In genomic region chr5:139676951-139677367, GRCh38 we compare ENCODE assay signal across 1 cellular context.
TF ChIP-seq lines count a peak whose summit lies in the region.

No MANE protein-coding gene starts in this region.

TF ChIP-seq in IMR-90, 13 proteins besides CTCF, POLR2A, EP300 and RAD21 (continued from another document):
- TF ChIP-seq MXI1 (IDR thresholded peaks at IDR 0.05; ENCODE audit: borderline replicate concordance, low read depth, low read length) (no peak), BHLHE40 (IDR thresholded peaks at IDR 0.05; ENCODE audit: low read depth, low read length) (no peak), CHD1 (IDR thresholded peaks at IDR 0.05; ENCODE audit: low read depth, low read length) (no peak), NFE2L2 (IDR thresholded peaks at IDR 0.05; ENCODE audit: low read depth, low read length) (no peak), RFX5 (IDR thresholded peaks at IDR 0.05; ENCODE audit: low read depth, low read length) (no peak), CEBPB (IDR thresholded peaks at IDR 0.05; ENCODE audit: low read depth, low read length) (no peak), MAFK (IDR thresholded peaks at IDR 0.05; ENCODE audit: low read depth, low read length) (no peak), MAZ (IDR thresholded peaks at IDR 0.05; ENCODE audit: borderline replicate concordance, low read depth, low read length) (no peak)
- TF ChIP-seq, protein P1, sequence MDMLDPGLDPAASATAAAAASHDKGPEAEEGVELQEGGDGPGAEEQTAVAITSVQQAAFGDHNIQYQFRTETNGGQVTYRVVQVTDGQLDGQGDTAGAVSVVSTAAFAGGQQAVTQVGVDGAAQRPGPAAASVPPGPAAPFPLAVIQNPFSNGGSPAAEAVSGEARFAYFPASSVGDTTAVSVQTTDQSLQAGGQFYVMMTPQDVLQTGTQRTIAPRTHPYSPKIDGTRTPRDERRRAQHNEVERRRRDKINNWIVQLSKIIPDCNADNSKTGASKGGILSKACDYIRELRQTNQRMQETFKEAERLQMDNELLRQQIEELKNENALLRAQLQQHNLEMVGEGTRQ (IDR thresholded peaks at IDR 0.05; ENCODE audit: low read depth, low read length) = no peak
TF ChIP-seq in IMR-90: peak in this region for 0.
